Comparison of ENCODE assay signal across 15 cellular contexts in genomic region chr10:69495666-69496065, GRCh38. TPM values are rescaled to one million over a fixed set of nuclear protein-coding genes. Genes with fewer than 3 reads are reported as not detected.
DNase-seq lines count a peak whose midpoint lies in the region; ATAC-seq and TF ChIP-seq lines count a peak whose summit lies in the region.
"Had no signal": no experiment of that assay in that cellular context is flagged by ENCODE, and none has a peak within 500 bp of the region (broad histone marks: within the 10 kb centered on the region; RNA-seq: fewer than 3 reads in every experiment).

No MANE protein-coding gene starts in this region.

- peak overlapping the region in 1 of 12 donors; percentile 87 for H3K27ac ChIP-seq in heart left ventricle
- no peak overlapping the region for H3K27ac ChIP-seq in spleen
- no peak overlapping the region for H3K27ac ChIP-seq in upper lobe of right lung
- H3K27ac ChIP-seq in foreskin keratinocyte: no peak overlapping the region
- H3K27ac ChIP-seq: C4-2B, KMS-11 had no signal

- intact Hi-C loops in left ventricle myocardium superior (cut with micrococcal nuclease) (no loop called here), heart left ventricle (cut with DNase I) (no loop called here), spleen (cut with DNase I; ENCODE audit: low total_unique reads) (no loop called here), upper lobe of right lung (cut with DNase I) (no loop called here)

- DNase-seq in left ventricle myocardium superior (peak; percentile 14), heart left ventricle (no peak), mesenteric fat pad (ENCODE audit: low spot score) (peak; percentile 41), spleen (peak; percentile 25), upper lobe of right lung (peak; percentile 33), BE2C (no peak), foreskin keratinocyte (no peak)
- DNase-seq: DMS53, NCI-H1436 treated with DMSO at 0.1 percent for 48 hours, NCI-H2029 treated with DMSO at 0.1 percent for 48 hours, NCI-H510A treated with DMSO at 0.1 percent for 48 hours had no signal

- no peak for ATAC-seq in left ventricle myocardium superior
- ATAC-seq in heart left ventricle: no peak
- no peak for ATAC-seq in upper lobe of right lung
- no peak for ATAC-seq in foreskin keratinocyte
- no peak for ATAC-seq in GM18498 (IDR thresholded peaks at IDR 0.05; ENCODE audit: unreplicated experiment)
- ATAC-seq: Panc1 had no signal

- WGBS in heart left ventricle, 4 donors: 97 to 100% (median 99%) methylated on average over 3 of the region's 3 CpGs
- WGBS in spleen, 5 donors: 87 to 99% (median 97%) methylated on average over 3 of the region's 3 CpGs

- H3K4me3 ChIP-seq in heart left ventricle (no peak overlapping the region), spleen (no peak overlapping the region), upper lobe of right lung (no peak overlapping the region), BE2C (ENCODE audit: low read depth, low read length) (no peak overlapping the region)

- no peak for TF ChIP-seq POLR2A in heart left ventricle (IDR thresholded peaks at IDR 0.05)
- TF ChIP-seq POLR2A in spleen (IDR thresholded peaks at IDR 0.05): no peak

- H3K9me3 ChIP-seq in heart left ventricle (no peaks in the 10 kb centered on the region), spleen (no peaks in the 10 kb centered on the region), upper lobe of right lung (no peaks in the 10 kb centered on the region), BE2C (no peaks in the 10 kb centered on the region)

- H3K36me3 ChIP-seq in heart left ventricle (peaks cover 0 to 6% (median 0%) of the 10 kb centered on the region in 9 donors), spleen (peaks cover 0 to 19% (median 0%) of the 10 kb centered on the region in 6 donors), upper lobe of right lung (no peaks in the 10 kb centered on the region), BE2C (no peaks in the 10 kb centered on the region)

- H3K4me1 ChIP-seq in heart left ventricle (peaks cover 0 to 10% (median 0%) of the 10 kb centered on the region in 12 donors), spleen (peaks cover 0 to 31% (median 8%) of the 10 kb centered on the region in 6 donors), upper lobe of right lung (no peaks in the 10 kb centered on the region), BE2C (peaks cover 9% of the 10 kb centered on the region), foreskin keratinocyte (no peaks in the 10 kb centered on the region)

- TF ChIP-seq CTCF in heart left ventricle (IDR thresholded peaks at IDR 0.05) (no peak), spleen (IDR thresholded peaks at IDR 0.05 in 8 of 11, conservative IDR thresholded peaks at IDR 0.05 in 3 of 11) (no peak), upper lobe of right lung (IDR thresholded peaks at IDR 0.05) (no peak), BE2C (IDR thresholded peaks at IDR 0.05; ENCODE audit: low read depth, low read length) (no peak), foreskin keratinocyte (conservative IDR thresholded peaks at IDR 0.05) (no peak)

- H3K27me3 ChIP-seq in heart left ventricle: no peaks in the 10 kb centered on the region
- no peaks in the 10 kb centered on the region for H3K27me3 ChIP-seq in spleen (replicated peaks in 1 of 7)
- H3K27me3 ChIP-seq in upper lobe of right lung: no peaks in the 10 kb centered on the region
- H3K27me3 ChIP-seq in BE2C: no peaks in the 10 kb centered on the region
- H3K27me3 ChIP-seq in foreskin keratinocyte: no peaks in the 10 kb centered on the region

RNA-seq across cellular contexts. Expression of gene TSPAN15, which starts 44.4 kb away (rescaled TPM):
- total RNA-seq in left ventricle myocardium superior: 8.3 TPM
- total RNA-seq in heart left ventricle: 10 to 100 TPM in 6 of 9 donors, 1 to 10 TPM in 3; 4.5 to 20.2 (median 11.1) TPM
- polyA plus RNA-seq in heart left ventricle: 10 to 100 TPM; 10.5 to 12.5 TPM
- total RNA-seq in mesenteric fat pad: 109 TPM
- total RNA-seq in spleen: 10 to 100 TPM; 23.8 to 68.4 (median 50.0) TPM
- 10 to 100 TPM; 13.5 to 28.2 (median 14.5) TPM for polyA plus RNA-seq in spleen
- total RNA-seq in upper lobe of right lung: 47.3 TPM
- 69.9 TPM for polyA plus RNA-seq in BE2C (2012; ENCODE audit: insufficient read depth, insufficient read length, low read depth)
- total RNA-seq in foreskin keratinocyte: 7.3 and 8.9 TPM in 2 replicates
- 8.6 and 10.7 TPM in 2 replicates for polyA plus RNA-seq in foreskin keratinocyte

Comparison
In these comparisons a context has a peak if more than half of its experiments do, and no peak if none do; other contexts are left out.
1. DNase-seq: peak in left ventricle myocardium superior (single experiment), mesenteric fat pad (single experiment), spleen (single experiment) and upper lobe of right lung (single experiment); none in heart left ventricle (0 of 5), BE2C (single experiment) and foreskin keratinocyte (0 of 2).